ENCODE assay signal across 14 cellular contexts in genomic region chr2:60353863-60354262, GRCh38.
DNase-seq lines count a peak whose midpoint lies in the region; ATAC-seq, FAIRE-seq and TF ChIP-seq lines count a peak whose summit lies in the region.
"Had no signal": no experiment of that assay in that cellular context is flagged by ENCODE, and none has a peak within 500 bp of the region (broad histone marks: within the 10 kb centered on the region; RNA-seq: fewer than 3 reads in every experiment).

No MANE protein-coding gene starts in this region.

- H3K27me3 Mint-ChIP-seq in naive thymus-derived CD4-positive, alpha-beta T cell: peaks cover 10 to 40% (median 25%) of the 10 kb centered on the region in 5 donors

- no peaks in the 10 kb centered on the region for H3K36me3 ChIP-seq in naive thymus-derived CD4-positive, alpha-beta T cell (ENCODE audit: control insufficient read depth in 2 of 3, insufficient read depth in 3 of 3, low read length in 3 of 3)
- H3K36me3 ChIP-seq: SJSA1, transverse colon had no signal

- H3K9me3 Mint-ChIP-seq in naive thymus-derived CD4-positive, alpha-beta T cell: peaks cover 0 to 4% (median 0%) of the 10 kb centered on the region in 11 donors
- H3K9me3 Mint-ChIP-seq: activated T-cell treated with anti-CD3 and anti-CD28 coated beads, Interleukin-2, amount 50 U/mL, for 24 hours; HFFc6 had no signal

- CTCF ChIA-PET in naive thymus-derived CD4-positive, alpha-beta T cell (lab: Charles Lee): interaction anchor here (0.6 kb wide), 1 partner anchor 102 kb away, joined by 3 read pairs; no protein-coding TSS in a partner anchor

- ATAC-seq in GM18870 (IDR thresholded peaks at IDR 0.05; ENCODE audit: unreplicated experiment) (peak; percentile 30), GM21723 (IDR thresholded peaks at IDR 0.05; ENCODE audit: unreplicated experiment) (peak; percentile 49), HG03432 (IDR thresholded peaks at IDR 0.05; ENCODE audit: unreplicated experiment) (peak; percentile 41)
- ATAC-seq in naive thymus-derived CD4-positive, alpha-beta T cell: peak; percentile 12

- no peak overlapping the region for H3K27ac ChIP-seq in naive thymus-derived CD4-positive, alpha-beta T cell (ENCODE audit: low read depth, low read length)
- H3K27ac ChIP-seq: SJSA1 had no signal

- no peak for TF ChIP-seq POLR2A in H54 (IDR thresholded peaks at IDR 0.05; ENCODE audit: low read depth, low read length)

- H3K4me1 ChIP-seq in naive thymus-derived CD4-positive, alpha-beta T cell (ENCODE audit: control insufficient read depth in 2 of 2, insufficient read depth in 2 of 2, low read length in 2 of 2): no peaks in the 10 kb centered on the region
- H3K4me1 ChIP-seq: SJSA1 had no signal

- no peak for FAIRE-seq in H54 (lab: Jason Lieb, UNC)

- H3K4me3 ChIP-seq in naive thymus-derived CD4-positive, alpha-beta T cell (ENCODE audit: low read length): no peak overlapping the region
- H3K4me3 ChIP-seq: SJSA1, transverse colon had no signal

- POLR2A ChIA-PET in naive thymus-derived CD4-positive, alpha-beta T cell (lab: Charles Lee): no interaction called here

- no peaks in the 10 kb centered on the region for H3K36me3 Mint-ChIP-seq in naive thymus-derived CD4-positive, alpha-beta T cell

- no peaks in the 10 kb centered on the region for H3K27me3 ChIP-seq in naive thymus-derived CD4-positive, alpha-beta T cell (ENCODE audit: control insufficient read depth in 2 of 2, insufficient read depth in 2 of 2, low read length in 2 of 2)
- H3K27me3 ChIP-seq: transverse colon had no signal

- no peak for DNase-seq in naive thymus-derived CD4-positive, alpha-beta T cell
- DNase-seq in H54 (ENCODE audit: insufficient read length, low spot score) (no peak), T-helper 1 cell (no peak), CD1c-positive myeloid dendritic cell (ENCODE audit: extremely low spot score) (no peak), NCI-H1930 (lab: John Stamatoyannopoulos, UW) (no peak)
- DNase-seq: activated T-cell treated with anti-CD3 and anti-CD28 coated beads, Interleukin-2, amount 50 U/mL, for 24 hours; HFFc6; NCI-H146; stimulated activated CD4-positive, alpha-beta T cell treated with anti-CD3 and anti-CD28 coated beads, Interleukin-2, amount 100 ng/mL, for 24 hours had no signal

- no peak overlapping the region for H3K4me3 Mint-ChIP-seq in naive thymus-derived CD4-positive, alpha-beta T cell
- H3K4me3 Mint-ChIP-seq: activated T-cell treated with anti-CD3 and anti-CD28 coated beads, Interleukin-2, amount 50 U/mL, for 24 hours; HFFc6 had no signal

- no peak overlapping the region for H3K27ac Mint-ChIP-seq in naive thymus-derived CD4-positive, alpha-beta T cell
- H3K27ac Mint-ChIP-seq: activated T-cell treated with anti-CD3 and anti-CD28 coated beads, Interleukin-2, amount 50 U/mL, for 24 hours; HFFc6 had no signal

- no peaks in the 10 kb centered on the region for H3K9me3 ChIP-seq in naive thymus-derived CD4-positive, alpha-beta T cell (ENCODE audit: control insufficient read depth in 2 of 3, low read length in 3 of 3)
- H3K9me3 ChIP-seq: SJSA1, transverse colon had no signal

- intact Hi-C loops in naive thymus-derived CD4-positive, alpha-beta T cell (cut with micrococcal nuclease): no loop called here

- peaks cover 0 to 11% (median 10%) of the 10 kb centered on the region in 7 donors for H3K4me1 Mint-ChIP-seq in naive thymus-derived CD4-positive, alpha-beta T cell
